In the genomic region with DNA sequence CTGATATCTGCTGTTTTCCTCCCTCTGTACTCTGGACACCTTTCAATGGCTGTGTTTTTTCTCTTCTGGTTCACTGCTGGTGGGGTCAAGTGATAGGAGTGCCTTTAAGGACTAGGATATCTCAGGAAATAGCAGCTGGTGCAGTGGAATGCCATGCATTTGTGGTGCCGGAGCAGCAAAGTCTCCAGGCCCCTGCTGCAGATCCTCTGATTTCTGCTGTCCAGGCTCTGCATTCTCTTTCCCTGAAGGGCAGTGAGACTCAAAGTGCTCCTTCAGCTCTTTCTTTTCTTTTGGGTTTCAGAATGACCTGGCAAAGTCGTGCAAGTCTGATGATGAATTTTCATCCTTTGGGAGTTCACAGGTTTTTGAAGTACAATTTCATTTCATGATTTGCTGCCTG, we compare ENCODE assay signal across 19 cellular contexts.
"Had no signal": no experiment of that assay in that cellular context is flagged by ENCODE, and none has a peak within 500 bp of the region (broad histone marks: within the 10 kb centered on the region; RNA-seq: fewer than 3 reads in every experiment).

No MANE protein-coding gene starts in this region.

- H3K27ac Mint-ChIP-seq: activated naive CD4-positive, alpha-beta T cell treated with anti-CD3 and anti-CD28 coated beads, Interleukin-2, amount 50 U/mL, for 72 hours; activated T-helper 2 cell treated with anti-CD3 and anti-CD28 coated beads, Interferon-gamma antibody, Interleukin-2, Interleukin-4, amounts not matched to agents 10 μg/mL and 5 μg/mL and 100 μg/mL, durations not matched to agents 14 hours and 24 hours and 36 hours; memory B cell had no signal

- H3K9me3 Mint-ChIP-seq: activated naive CD4-positive, alpha-beta T cell treated with anti-CD3 and anti-CD28 coated beads, Interleukin-2, amount 50 U/mL, for 72 hours; activated T-helper 2 cell treated with anti-CD3 and anti-CD28 coated beads, Interferon-gamma antibody, Interleukin-2, Interleukin-4, amounts not matched to agents 10 μg/mL and 5 μg/mL and 100 μg/mL, durations not matched to agents 14 hours and 24 hours and 36 hours had no signal

- H3K27me3 ChIP-seq: gastrocnemius medialis, heart left ventricle, right lobe of liver, spleen, stomach, testis, upper lobe of left lung had no signal

- FAIRE-seq: bronchial epithelial cell, keratinocyte had no signal

- H3K9me3 ChIP-seq: gastrocnemius medialis, psoas muscle, right lobe of liver, testis, upper lobe of left lung had no signal

- DNase-seq: activated CD4-positive, alpha-beta T cell treated with anti-CD3 and anti-CD28 coated beads, Interleukin-2, amount 50 U/mL, for 4 hours; activated CD4-positive, CD25-positive, alpha-beta regulatory T cell treated with anti-CD3 and anti-CD28 coated beads, Interleukin-2, amount 50 U/mL, for 72 hours; activated T-cell treated with anti-CD3 and anti-CD28 coated beads, Interleukin-2, amount 50 U/mL, for 1 hour; amniotic stem cell; gastrocnemius medialis; heart left ventricle; left ventricle myocardium inferior; psoas muscle; right lobe of liver; spleen; stomach; testis; upper lobe of left lung had no signal

- H3K4me3 Mint-ChIP-seq: memory B cell, nephron had no signal

- H3K4me3 ChIP-seq: gastrocnemius medialis, heart left ventricle, left ventricle myocardium inferior, psoas muscle, right lobe of liver, spleen, stomach, testis, upper lobe of left lung had no signal

- H3K36me3 Mint-ChIP-seq: memory B cell had no signal

- H3K4me1 ChIP-seq: gastrocnemius medialis, heart left ventricle, left ventricle myocardium inferior, psoas muscle, right lobe of liver, stomach, testis had no signal

- H3K27me3 Mint-ChIP-seq: memory B cell had no signal

- H3K36me3 ChIP-seq: gastrocnemius medialis, heart left ventricle, left ventricle myocardium inferior, right lobe of liver, spleen, stomach, upper lobe of left lung had no signal

- H3K27ac ChIP-seq: gastrocnemius medialis, heart left ventricle, left ventricle myocardium inferior, psoas muscle, right lobe of liver, spleen, stomach, testis, upper lobe of left lung had no signal

- ATAC-seq: activated naive CD4-positive, alpha-beta T cell treated with anti-CD3 and anti-CD28 coated beads, Interleukin-2, amount 50 U/mL, for 72 hours; gastrocnemius medialis; heart left ventricle; psoas muscle; right lobe of liver had no signal

- H3K4me1 Mint-ChIP-seq: memory B cell had no signal
